Comparison of ENCODE assay signal across 10 cellular contexts in the genomic region with DNA sequence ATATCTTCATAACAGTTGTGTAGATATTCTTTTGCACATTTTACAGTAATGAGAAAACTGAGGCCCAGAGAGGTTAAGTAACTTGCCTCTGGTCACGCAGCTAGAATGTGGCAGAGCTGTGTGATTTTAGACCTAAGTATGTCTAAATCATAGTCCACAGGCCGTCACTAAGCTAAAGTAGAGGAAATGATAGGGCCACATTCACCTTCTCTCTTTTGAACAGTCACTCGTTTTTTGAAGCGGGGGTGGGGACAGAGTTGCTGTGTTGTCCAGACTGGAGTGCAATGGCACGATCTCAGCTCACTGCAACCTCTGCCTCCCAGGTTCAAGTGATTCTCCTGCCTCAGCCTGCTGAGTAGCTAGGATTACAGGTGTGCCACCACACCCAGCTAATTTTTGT.
A peak's percentile ranks its signal among the peaks of the same experiment; 100 is the strongest.
DNase-seq lines count a peak whose midpoint lies in the region; ATAC-seq and TF ChIP-seq lines count a peak whose summit lies in the region.
"Had no signal": no experiment of that assay in that cellular context is flagged by ENCODE, and none has a peak within 500 bp of the region (broad histone marks: within the 10 kb centered on the region; RNA-seq: fewer than 3 reads in every experiment).

No MANE protein-coding gene starts in this region.

- no peaks in the 10 kb centered on the region for H3K9me3 ChIP-seq in BLaER1 treated with 17β-estradiol and CSF1 and Interleukin-3, amounts not matched to agents 10 nM and 100 nM (replicated peaks in 1 of 11)
- H3K9me3 ChIP-seq in MG63 (no peaks in the 10 kb centered on the region), osteoblast (ENCODE audit: low read depth, low read length) (no peaks in the 10 kb centered on the region)

- H4K20me1 ChIP-seq in BLaER1 treated with 17β-estradiol and CSF1 and Interleukin-3, amounts not matched to agents 10 nM and 100 nM, result peaks cover 0 to 99% (median 97%) of the 10 kb centered on the region in 11 experiments; a peak in 21 of 22 replicates
- no peaks in the 10 kb centered on the region for H4K20me1 ChIP-seq in osteoblast (ENCODE audit: insufficient read depth, low read length)

- peak overlapping the region; percentile 58 for H3K4me3 Mint-ChIP-seq in central memory CD8-positive, alpha-beta T cell

- H2AFZ ChIP-seq in osteoblast (ENCODE audit: low read length), result no peak overlapping the region

- H3K36me3 ChIP-seq in BLaER1 treated with 17β-estradiol and CSF1 and Interleukin-3, amounts not matched to agents 10 nM and 100 nM, result peaks cover 0 to 48% (median 5%) of the 10 kb centered on the region in 11 experiments; a peak in 11 of 22 replicates
- H3K36me3 ChIP-seq in MG63 (no peaks in the 10 kb centered on the region), osteoblast (ENCODE audit: insufficient read depth, low read length) (no peaks in the 10 kb centered on the region)

- no peaks in the 10 kb centered on the region for H3K27me3 Mint-ChIP-seq in central memory CD8-positive, alpha-beta T cell

- peaks cover 25% of the 10 kb centered on the region for H3K36me3 Mint-ChIP-seq in central memory CD8-positive, alpha-beta T cell (ENCODE audit: insufficient read depth)

- no peak overlapping the region for H3K9ac ChIP-seq in BLaER1 treated with 17β-estradiol and CSF1 and Interleukin-3, amounts not matched to agents 10 nM and 100 nM

- H3K4me1 ChIP-seq in BLaER1 treated with 17β-estradiol and CSF1 and Interleukin-3, amounts not matched to agents 10 nM and 100 nM, result peaks cover 86 to 99% (median 97%) of the 10 kb centered on the region in 10 experiments
- peaks cover 26% of the 10 kb centered on the region for H3K4me1 ChIP-seq in osteoblast (ENCODE audit: insufficient read depth, low read length)

- H3K27ac ChIP-seq in BLaER1 treated with 17β-estradiol and CSF1 and Interleukin-3, amounts not matched to agents 10 nM and 100 nM, result peak overlapping the region in 9 of 11 experiments; percentile 48 to 69 (median 64); a peak in 12 of 22 replicates
- H3K27ac ChIP-seq in osteoblast (ENCODE audit: low read depth, low read length), result peak overlapping the region; percentile 91

- peak overlapping the region in 10 of 11 experiments; percentile 49 to 77 (median 68); a peak in 20 of 22 replicates for H3K4me2 ChIP-seq in BLaER1 treated with 17β-estradiol and CSF1 and Interleukin-3, amounts not matched to agents 10 nM and 100 nM
- peak overlapping the region; percentile 82 for H3K4me2 ChIP-seq in osteoblast (ENCODE audit: insufficient read depth, low read length)

- H3K27me3 ChIP-seq in BLaER1 treated with 17β-estradiol and CSF1 and Interleukin-3, amounts not matched to agents 10 nM and 100 nM, result no peaks in the 10 kb centered on the region
- H3K27me3 ChIP-seq in MG63 (no peaks in the 10 kb centered on the region), osteoblast (ENCODE audit: insufficient read depth, low read length) (no peaks in the 10 kb centered on the region)
- H3K27me3 ChIP-seq: dorsolateral prefrontal cortex had no signal

- no peak for ATAC-seq in central memory CD8-positive, alpha-beta T cell (replicated peaks; ENCODE audit: extremely low read depth, poor library complexity, severe bottlenecking)
- no peak for ATAC-seq in HG03095 (IDR thresholded peaks at IDR 0.05; ENCODE audit: unreplicated experiment)

- H3K27ac Mint-ChIP-seq in central memory CD8-positive, alpha-beta T cell (ENCODE audit: low read depth), result peak overlapping the region; percentile 96

- H3K79me2 ChIP-seq in osteoblast (ENCODE audit: insufficient read depth, low read length), result peaks cover 54% of the 10 kb centered on the region

- TF ChIP-seq CTCF in osteoblast (IDR thresholded peaks at IDR 0.05; ENCODE audit: extremely low read depth, low read depth, low read length), result no peak

- no peak overlapping the region for H3K4me3 ChIP-seq in BLaER1 treated with 17β-estradiol and CSF1 and Interleukin-3, amounts not matched to agents 10 nM and 100 nM
- H3K4me3 ChIP-seq in MG63 (peak overlapping the region; percentile 15), osteoblast (ENCODE audit: insufficient read depth, low read length) (no peak overlapping the region)

- peaks cover 76% of the 10 kb centered on the region for H3K4me1 Mint-ChIP-seq in central memory CD8-positive, alpha-beta T cell

- no peak for DNase-seq in MG63
- no peak for DNase-seq in central memory CD8-positive, alpha-beta T cell (ENCODE audit: low spot score in 2 of 2)
- no peak for DNase-seq in osteoblast (ENCODE audit: insufficient read length, low spot score, missing footprints)
- DNase-seq in COLO668 (lab: John Stamatoyannopoulos, UW; ENCODE audit: unreplicated experiment), result no peak
- DNase-seq in NCI-H774 (lab: John Stamatoyannopoulos, UW), result no peak
- no peak for DNase-seq in COR-L47 (lab: John Stamatoyannopoulos, UW)
- DNase-seq: DMS79, dorsolateral prefrontal cortex had no signal

- H3K9me3 Mint-ChIP-seq in central memory CD8-positive, alpha-beta T cell, result no peaks in the 10 kb centered on the region
